12 cellular contexts compared by ENCODE assay signal in genomic region chr4:184424993-184425758, GRCh38. TPM values are rescaled to one million over a fixed set of nuclear protein-coding genes. Genes with fewer than 3 reads are reported as not detected.
A peak's percentile ranks its signal among the peaks of the same experiment; 100 is the strongest.
DNase-seq lines count a peak whose midpoint lies in the region; ATAC-seq and TF ChIP-seq lines count a peak whose summit lies in the region.
"Had no signal": no experiment of that assay in that cellular context is flagged by ENCODE, and none has a peak within 500 bp of the region (broad histone marks: within the 10 kb centered on the region; RNA-seq: fewer than 3 reads in every experiment).

No MANE protein-coding gene starts in this region.

- H3K4me3 ChIP-seq in CD8-positive, alpha-beta memory T cell (ENCODE audit: low read length), result no peak overlapping the region
- H3K4me3 ChIP-seq in sigmoid colon (no peak overlapping the region), foreskin fibroblast (ENCODE audit: low read depth in 1 of 2, low read length in 2 of 2) (no peak overlapping the region)
- H3K4me3 ChIP-seq: body of pancreas, PC-9 had no signal

- peaks cover 8 to 76% (median 23%) of the 10 kb centered on the region in 3 donors for H3K36me3 Mint-ChIP-seq in CD8-positive, alpha-beta memory T cell
- H3K36me3 Mint-ChIP-seq in activated CD8-positive, alpha-beta T cell treated with anti-CD3 and anti-CD28 coated beads, Interleukin-2, amount 10 ng/mL, durations not matched to agents 7 days and 5 days (ENCODE audit: low read depth), result peaks cover 77% of the 10 kb centered on the region

- peak overlapping the region in 7 of 8 donors; percentile 4 to 95 (median 62) for H3K27ac Mint-ChIP-seq in CD8-positive, alpha-beta memory T cell
- peak overlapping the region; percentile 44 for H3K27ac Mint-ChIP-seq in activated CD8-positive, alpha-beta T cell treated with anti-CD3 and anti-CD28 coated beads, Interleukin-2, amount 10 ng/mL, durations not matched to agents 7 days and 5 days

- no peak for TF ChIP-seq CTCF in sigmoid colon (IDR thresholded peaks at IDR 0.05)
- TF ChIP-seq CTCF in foreskin fibroblast (IDR thresholded peaks at IDR 0.05; ENCODE audit: low read depth, low read length), result no peak

- peaks cover 22% of the 10 kb centered on the region for H3K36me3 ChIP-seq in CD8-positive, alpha-beta memory T cell (ENCODE audit: insufficient read depth, low read length)
- H3K36me3 ChIP-seq in sigmoid colon, result peaks cover 0 to 32% (median 12%) of the 10 kb centered on the region in 4 donors

- 81 to 87% methylated on average over 17 of the region's 17 CpGs for WGBS in sigmoid colon, 2 donors

- CTCF ChIA-PET in CD8-positive, alpha-beta memory T cell (lab: Charles Lee), result no interaction called here
- CTCF ChIA-PET in activated CD8-positive, alpha-beta T cell treated with anti-CD3 and anti-CD28 coated beads, Interleukin-2, amount 10 ng/mL, durations not matched to agents 7 days and 5 days (lab: Charles Lee), result no interaction called here

- TF ChIP-seq EP300 in sigmoid colon (IDR thresholded peaks at IDR 0.05), result peak in 1 of 4 donors; percentile 5

- no peak for TF ChIP-seq POLR2A in sigmoid colon (IDR thresholded peaks at IDR 0.05)

- H3K27me3 Mint-ChIP-seq in CD8-positive, alpha-beta memory T cell, result peaks cover 0 to 1% of the 10 kb centered on the region in 2 donors
- no peaks in the 10 kb centered on the region for H3K27me3 Mint-ChIP-seq in activated CD8-positive, alpha-beta T cell treated with anti-CD3 and anti-CD28 coated beads, Interleukin-2, amount 10 ng/mL, durations not matched to agents 7 days and 5 days (ENCODE audit: low read depth)

- peak overlapping the region in 1 of 7 donors; percentile 0 for H3K4me3 Mint-ChIP-seq in CD8-positive, alpha-beta memory T cell
- H3K4me3 Mint-ChIP-seq in activated CD8-positive, alpha-beta T cell treated with anti-CD3 and anti-CD28 coated beads, Interleukin-2, amount 10 ng/mL, durations not matched to agents 7 days and 5 days, result no peak overlapping the region

- H3K27me3 ChIP-seq in CD8-positive, alpha-beta memory T cell (ENCODE audit: insufficient read depth, low read length, poor library complexity, severe bottlenecking), result no peaks in the 10 kb centered on the region
- no peaks in the 10 kb centered on the region for H3K27me3 ChIP-seq in sigmoid colon
- H3K27me3 ChIP-seq: body of pancreas had no signal

- POLR2A ChIA-PET in CD8-positive, alpha-beta memory T cell (lab: Charles Lee), result no interaction called here
- POLR2A ChIA-PET in activated CD8-positive, alpha-beta T cell treated with anti-CD3 and anti-CD28 coated beads, Interleukin-2, amount 10 ng/mL, durations not matched to agents 7 days and 5 days (lab: Charles Lee), result no interaction called here

- peaks cover 64 to 91% (median 80%) of the 10 kb centered on the region in 3 donors for H3K4me1 Mint-ChIP-seq in CD8-positive, alpha-beta memory T cell
- peaks cover 62% of the 10 kb centered on the region for H3K4me1 Mint-ChIP-seq in activated CD8-positive, alpha-beta T cell treated with anti-CD3 and anti-CD28 coated beads, Interleukin-2, amount 10 ng/mL, durations not matched to agents 7 days and 5 days (ENCODE audit: low read depth)

- H3K9me3 Mint-ChIP-seq in CD8-positive, alpha-beta memory T cell, result peaks cover 0 to 6% (median 0%) of the 10 kb centered on the region in 5 donors
- H3K9me3 Mint-ChIP-seq in activated CD8-positive, alpha-beta T cell treated with anti-CD3 and anti-CD28 coated beads, Interleukin-2, amount 10 ng/mL, durations not matched to agents 7 days and 5 days (ENCODE audit: insufficient read depth), result peaks cover 4% of the 10 kb centered on the region

- no peak for DNase-seq in CD8-positive, alpha-beta memory T cell
- no peak for DNase-seq in activated CD8-positive, alpha-beta T cell treated with anti-CD3 and anti-CD28 coated beads, Interleukin-2, amount 10 ng/mL, durations not matched to agents 7 days and 5 days
- DNase-seq in left cardiac atrium (peak; percentile 42), sigmoid colon (peak; percentile 80), foreskin fibroblast (no peak), A172 (ENCODE audit: low spot score) (no peak)
- DNase-seq in activated naive CD4-positive, alpha-beta T cell treated with anti-CD3 and anti-CD28 coated beads, Interleukin-2, amount 50 U/mL, for 16 hours, result no peak
- DNase-seq: body of pancreas, NCI-H345, PC-9 had no signal

- no peak for ATAC-seq in activated CD8-positive, alpha-beta T cell treated with anti-CD3 and anti-CD28 coated beads, Interleukin-2, amount 10 ng/mL, durations not matched to agents 7 days and 5 days
- peak; percentile 38 to 69 for ATAC-seq in left cardiac atrium
- no peak for ATAC-seq in HG03378 (IDR thresholded peaks at IDR 0.05; ENCODE audit: unreplicated experiment)
- ATAC-seq: body of pancreas had no signal

- no peaks in the 10 kb centered on the region for H3K9me3 ChIP-seq in CD8-positive, alpha-beta memory T cell (ENCODE audit: low read length)
- no peaks in the 10 kb centered on the region for H3K9me3 ChIP-seq in sigmoid colon
- H3K9me3 ChIP-seq: body of pancreas had no signal

- intact Hi-C loops in left cardiac atrium (cut with DNase I), result no loop called here
- intact Hi-C loops in sigmoid colon (cut with DNase I), result loop anchor here (5.0 kb wide), 1 partner anchor 47 kb away; the partner anchor contains the start of gene IRF2

- H3K4me1 ChIP-seq in CD8-positive, alpha-beta memory T cell (ENCODE audit: insufficient read depth, low read length), result peaks cover 22% of the 10 kb centered on the region
- peaks cover 0 to 37% (median 20%) of the 10 kb centered on the region in 4 donors for H3K4me1 ChIP-seq in sigmoid colon

- H3K27ac ChIP-seq in CD8-positive, alpha-beta memory T cell (ENCODE audit: low read depth, low read length), result no peak overlapping the region
- peak overlapping the region; percentile 14 to 76 (median 59) for H3K27ac ChIP-seq in sigmoid colon
- H3K27ac ChIP-seq: body of pancreas, HL-60, PC-9 had no signal

RNA-seq across cellular contexts. Expression of gene IRF2, which starts 49.2 kb away (rescaled TPM):
- 10 to 100 TPM; 44.1 to 44.3 TPM for total RNA-seq in CD8-positive, alpha-beta memory T cell
- polyA plus RNA-seq in CD8-positive, alpha-beta memory T cell, result 79.3 TPM
- 10 to 100 TPM; 59.7 to 65.3 TPM for total RNA-seq in activated CD8-positive, alpha-beta T cell treated with anti-CD3 and anti-CD28 coated beads, Interleukin-2, amount 10 ng/mL, durations not matched to agents 7 days and 5 days
- 10 to 100 TPM; 27.1 to 30.0 TPM for total RNA-seq in left cardiac atrium
- total RNA-seq in sigmoid colon, result 10 to 100 TPM; 29.3 to 39.7 (median 31.3) TPM
- 10 to 100 TPM; 27.6 to 41.8 (median 35.4) TPM for polyA plus RNA-seq in sigmoid colon
- total RNA-seq in A172 (2014; rRNA removed; shearing (Covaris generic)), result 22.6 and 25.8 TPM in 2 replicates

Comparison
In these comparisons a context has a peak if more than half of its experiments do, and no peak if none do; other contexts are left out.
1. DNase-seq: peak in left cardiac atrium (single experiment) and sigmoid colon (single experiment); none in CD8-positive, alpha-beta memory T cell (0 of 5), activated CD8-positive, alpha-beta T cell treated with anti-CD3 and anti-CD28 coated beads, Interleukin-2, amount 10 ng/mL, durations not matched to agents 7 days and 5 days (single experiment), foreskin fibroblast (0 of 2), A172 (single experiment) and activated naive CD4-positive, alpha-beta T cell treated with anti-CD3 and anti-CD28 coated beads, Interleukin-2, amount 50 U/mL, for 16 hours (single experiment).
2. ATAC-seq: peak in left cardiac atrium (2 of 2); none in activated CD8-positive, alpha-beta T cell treated with anti-CD3 and anti-CD28 coated beads, Interleukin-2, amount 10 ng/mL, durations not matched to agents 7 days and 5 days (single experiment) and HG03378 (single experiment).